15 cellular contexts compared by ENCODE assay signal in genomic region chr17:5893741-5894140, GRCh38.
DNase-seq lines count a peak whose midpoint lies in the region; ATAC-seq and TF ChIP-seq lines count a peak whose summit lies in the region.
"Had no signal": no experiment of that assay in that cellular context is flagged by ENCODE, and none has a peak within 500 bp of the region (broad histone marks: within the 10 kb centered on the region; RNA-seq: fewer than 3 reads in every experiment).

No MANE protein-coding gene starts in this region.

- no peaks in the 10 kb centered on the region for H3K36me3 ChIP-seq in right atrium auricular region
- H3K36me3 ChIP-seq: BLaER1 treated with 17β-estradiol and CSF1 and Interleukin-3, amounts not matched to agents 10 nM and 100 nM; HAP-1 had no signal

- no CpG with 5 or more reads among the region's 5 CpGs for WGBS in H9 (ENCODE audit: extremely low coverage, insufficient read length, low lambda C conversion rate)

- H3K9ac ChIP-seq in H9 (ENCODE audit: extremely low read depth, insufficient read length, low read length), result no peak overlapping the region
- H3K9ac ChIP-seq: BLaER1 treated with 17β-estradiol and CSF1 and Interleukin-3, amounts not matched to agents 10 nM and 100 nM had no signal

- peaks cover 24 to 25% of the 10 kb centered on the region in 2 experiments for H3K9me3 Mint-ChIP-seq in H9

- H2BK12ac ChIP-seq in H9 (ENCODE audit: insufficient read length, low read depth, low read length), result peak overlapping the region; percentile 45

- H3K27me3 Mint-ChIP-seq in H9 (ENCODE audit: low read depth), result peaks cover 2% of the 10 kb centered on the region; the same call in 1 of the 2 replicates

- H4K5ac ChIP-seq in H9 (ENCODE audit: insufficient read length, low read depth, low read length), result no peak overlapping the region

- H3K23me2 ChIP-seq in H9 (ENCODE audit: insufficient read length, low read depth, low read length, poor library complexity, severe bottlenecking), result no peaks in the 10 kb centered on the region

- H3K27ac ChIP-seq in H9 (ENCODE audit: insufficient read length, low read depth, low read length), result no peak overlapping the region
- H3K27ac ChIP-seq in layer of hippocampus (ENCODE audit: low read depth, low read length), result peak overlapping the region; percentile 83
- no peak overlapping the region for H3K27ac ChIP-seq in right atrium auricular region
- H3K27ac ChIP-seq: BLaER1 treated with 17β-estradiol and CSF1 and Interleukin-3, amounts not matched to agents 10 nM and 100 nM had no signal

- H2AFZ ChIP-seq in H9 (ENCODE audit: low read length), result peak overlapping the region; percentile 22

- peaks cover 4% of the 10 kb centered on the region for H3K9me3 ChIP-seq in H9 (ENCODE audit: control insufficient read depth, low read depth, low read length)
- H3K9me3 ChIP-seq in right atrium auricular region, result peaks cover 0 to 4% of the 10 kb centered on the region in 2 donors
- H3K9me3 ChIP-seq: HAP-1 had no signal

- H3K4me3 ChIP-seq in choroid plexus epithelial cell (ENCODE audit: low read depth, low read length), result no peak overlapping the region
- no peak overlapping the region for H3K4me3 ChIP-seq in right atrium auricular region
- H3K4me3 ChIP-seq: BLaER1 treated with 17β-estradiol and CSF1 and Interleukin-3, amounts not matched to agents 10 nM and 100 nM; HAP-1 had no signal

- H3K27me3 ChIP-seq in H9 (ENCODE audit: insufficient read depth, low read length) (no peaks in the 10 kb centered on the region), layer of hippocampus (ENCODE audit: control insufficient read depth, insufficient read depth, low read length) (peaks cover 2% of the 10 kb centered on the region), right atrium auricular region (no peaks in the 10 kb centered on the region)

- H3K36me3 Mint-ChIP-seq in H9 (ENCODE audit: insufficient read depth in 1 of 3, low read depth in 3 of 3), result peaks cover 6 to 15% (median 13%) of the 10 kb centered on the region in 3 experiments

- ATAC-seq in omental fat pad (ENCODE audit: low FRiP score), result no peak

- H3K4me1 ChIP-seq in H9 (ENCODE audit: insufficient read depth, low read length) (peaks cover 6% of the 10 kb centered on the region; the same call in 1 of the 2 replicates), right atrium auricular region (no peaks in the 10 kb centered on the region)
- H3K4me1 ChIP-seq: BLaER1 treated with 17β-estradiol and CSF1 and Interleukin-3, amounts not matched to agents 10 nM and 100 nM had no signal

- H2BK20ac ChIP-seq in H9 (ENCODE audit: low read depth, low read length, poor library complexity, severe bottlenecking), result no peak overlapping the region

- H2AK5ac ChIP-seq in H9 (ENCODE audit: insufficient read length, low read length), result no peak overlapping the region

- H3K14ac ChIP-seq in H9 (ENCODE audit: insufficient read depth, low read length), result no peak overlapping the region

- no peak overlapping the region for H3K4ac ChIP-seq in H9 (ENCODE audit: low read depth, low read length)

- H2BK15ac ChIP-seq in H9 (ENCODE audit: low read depth, low read length), result no peak overlapping the region

- H3K79me2 ChIP-seq in H9 (ENCODE audit: insufficient read depth, low read length), result no peaks in the 10 kb centered on the region; the same call in 1 of the 2 replicates

- no peaks in the 10 kb centered on the region for H3K79me1 ChIP-seq in H9 (ENCODE audit: insufficient read depth, low read depth, low read length, poor library complexity, severe bottlenecking)

- H3K18ac ChIP-seq in H9 (ENCODE audit: insufficient read length, low read depth, low read length), result no peak overlapping the region

- DNase-seq in H9, result no peak
- peak; percentile 12 for DNase-seq in choroid plexus epithelial cell (ENCODE audit: low read depth)
- DNase-seq in pons (ENCODE audit: low spot score), result peak; percentile 65
- DNase-seq in omental fat pad (ENCODE audit: low spot score), result no peak
- no peak for DNase-seq in SHP77 (lab: John Stamatoyannopoulos, UW)
- no peak for DNase-seq in T1000 (lab: John Stamatoyannopoulos, UW)
- DNase-seq in right atrium auricular region (ENCODE audit: low spot score), result no peak
- DNase-seq: KBM-7, NCI-H1048, NCI-H146, NCI-H2227 treated with DMSO at 0.1 percent for 48 hours, NCI-H526 had no signal

- no peak overlapping the region for H3T11ph ChIP-seq in H9 (ENCODE audit: low read length)

- H4K20me1 ChIP-seq in H9 (ENCODE audit: control insufficient read depth, insufficient read depth, insufficient read length), result no peaks in the 10 kb centered on the region
- H4K20me1 ChIP-seq: BLaER1 treated with 17β-estradiol and CSF1 and Interleukin-3, amounts not matched to agents 10 nM and 100 nM had no signal

- H3K27ac Mint-ChIP-seq in H9, result 0 out of 7 replicates have a peak overlapping the region, but pooled peaks of 2 of the 3 experiments have one; percentile 11 to 18

- no peak overlapping the region for H2BK5ac ChIP-seq in H9 (ENCODE audit: insufficient read length, low read length)

- TF ChIP-seq CTCF in H9 (conservative IDR thresholded peaks at IDR 0.05) (no peak), choroid plexus epithelial cell (conservative IDR thresholded peaks at IDR 0.05; ENCODE audit: low read depth, low read length) (no peak), omental fat pad (IDR thresholded peaks at IDR 0.05) (no peak), right atrium auricular region (IDR thresholded peaks at IDR 0.05) (no peak)

- H3K4me1 Mint-ChIP-seq in H9, result peaks cover 49 to 52% of the 10 kb centered on the region in 2 experiments

- H2BK120ac ChIP-seq in H9 (ENCODE audit: low read depth, low read length, poor library complexity, severe bottlenecking), result no peak overlapping the region

- H4K91ac ChIP-seq in H9 (ENCODE audit: insufficient read length, low read depth, low read length), result no peak overlapping the region

- no peak overlapping the region for H3K4me3 Mint-ChIP-seq in H9

- no peak overlapping the region for H3K23ac ChIP-seq in H9 (ENCODE audit: insufficient read length, low read depth, low read length)

- H3K56ac ChIP-seq in H9 (ENCODE audit: insufficient read length, low read depth, low read length), result no peak overlapping the region

- H4K8ac ChIP-seq in H9 (replicated peaks; ENCODE audit: insufficient read length, low read depth, low read length), result no peak overlapping the region

- no peak overlapping the region for H3K4me2 ChIP-seq in H9 (ENCODE audit: insufficient read depth, insufficient read length, low read length)
- H3K4me2 ChIP-seq: BLaER1 treated with 17β-estradiol and CSF1 and Interleukin-3, amounts not matched to agents 10 nM and 100 nM had no signal

Comparison
In these comparisons a context has a peak if more than half of its experiments do, and no peak if none do; other contexts are left out.
1. DNase-seq: peak in choroid plexus epithelial cell (single experiment) and pons (single experiment); none in H9 (single experiment), omental fat pad (single experiment), SHP77 (0 of 2), T1000 (single experiment) and right atrium auricular region (single experiment).